38 cellular contexts compared by ENCODE assay signal in genomic region chr3:152038491-152038890, GRCh38.
"Had no signal": no experiment of that assay in that cellular context is flagged by ENCODE, and none has a peak within 500 bp of the region (broad histone marks: within the 10 kb centered on the region; RNA-seq: fewer than 3 reads in every experiment).

No MANE protein-coding gene starts in this region.

- H3K27me3 ChIP-seq: adrenal gland, ascending aorta, breast epithelium, cardiac muscle cell, dorsolateral prefrontal cortex, esophagus squamous epithelium, foreskin keratinocyte, gastrocnemius medialis, heart left ventricle had no signal

- H3K4me3 ChIP-seq: adrenal gland, ascending aorta, breast epithelium, cardiac muscle cell, coronary artery, dorsolateral prefrontal cortex, esophagus squamous epithelium, gastrocnemius medialis, heart left ventricle had no signal

- H3K4me1 ChIP-seq: adrenal gland, ascending aorta, breast epithelium, esophagus squamous epithelium, foreskin keratinocyte, gastrocnemius medialis, heart left ventricle had no signal

- H3K36me3 ChIP-seq: adrenal gland, ascending aorta, breast epithelium, cardiac muscle cell, esophagus squamous epithelium, gastrocnemius medialis, heart left ventricle, WERI-Rb-1 had no signal

- H3K4me1 Mint-ChIP-seq: activated naive CD4-positive, alpha-beta T cell treated with anti-CD3 and anti-CD28 coated beads, Interleukin-2, amount 50 U/mL, for 24 hours; brain had no signal

- H3K27me3 Mint-ChIP-seq: activated B cell treated with CpG ODN at 0.5 μM for 24 hours; activated CD8-positive, alpha-beta T cell treated with anti-CD3 and anti-CD28 coated beads for 36 hours; activated naive CD4-positive, alpha-beta T cell treated with anti-CD3 and anti-CD28 coated beads, Interleukin-2, amount 50 U/mL, for 24 hours; activated naive CD8-positive, alpha-beta T cell treated with anti-CD3 and anti-CD28 coated beads for 36 hours; activated naive CD8-positive, alpha-beta T cell treated with anti-CD3 and anti-CD28 coated beads, Interleukin-2, amount 50 U/mL, for 24 hours; brain; dendritic cell treated with granulocyte-macrophage colony-stimulating factor and Interleukin-4, amounts not matched to agents 40 ng/mL and 50 ng/mL, for 4 days had no signal

- H3K36me3 Mint-ChIP-seq: activated naive CD4-positive, alpha-beta T cell treated with anti-CD3 and anti-CD28 coated beads, Interleukin-2, amount 50 U/mL, for 24 hours; brain had no signal

- H3K4me3 Mint-ChIP-seq: activated B cell treated with CpG ODN at 0.5 μM for 24 hours; activated CD8-positive, alpha-beta T cell treated with anti-CD3 and anti-CD28 coated beads for 36 hours; activated naive CD4-positive, alpha-beta T cell treated with anti-CD3 and anti-CD28 coated beads for 36 hours; activated naive CD4-positive, alpha-beta T cell treated with anti-CD3 and anti-CD28 coated beads, Interleukin-2, amount 50 U/mL, for 24 hours; activated naive CD8-positive, alpha-beta T cell treated with anti-CD3 and anti-CD28 coated beads for 36 hours; activated naive CD8-positive, alpha-beta T cell treated with anti-CD3 and anti-CD28 coated beads, Interleukin-2, amount 50 U/mL, for 24 hours; activated T-cell treated with anti-CD3 and anti-CD28 coated beads, Interleukin-2, amount 50 U/mL, for 4 hours; activated T-helper 1 cell treated with anti-CD3 and anti-CD28 coated beads, Interleukin-12 subunit alpha, Interleukin-12 subunit beta, Interleukin-2, Interleukin-4 antibody, amounts not matched to agents 30 ng/mL and 10 ng/mL and 1 ng/mL, durations not matched to agents 14 hours and 24 hours and 36 hours; brain; dendritic cell treated with granulocyte-macrophage colony-stimulating factor and Interleukin-4, amounts not matched to agents 40 ng/mL and 50 ng/mL, for 4 days; T-helper 17 cell; T-helper 2 cell treated with Interferon-gamma antibody and Interleukin-4, amounts not matched to agents 5 μg/mL and 100 μg/mL, for 36 hours had no signal

- H3K27ac Mint-ChIP-seq: activated B cell treated with CpG ODN at 0.5 μM for 24 hours; activated CD8-positive, alpha-beta T cell treated with anti-CD3 and anti-CD28 coated beads for 36 hours; activated naive CD4-positive, alpha-beta T cell treated with anti-CD3 and anti-CD28 coated beads for 36 hours; activated naive CD4-positive, alpha-beta T cell treated with anti-CD3 and anti-CD28 coated beads, Interleukin-2, amount 50 U/mL, for 24 hours; activated naive CD8-positive, alpha-beta T cell treated with anti-CD3 and anti-CD28 coated beads for 36 hours; activated naive CD8-positive, alpha-beta T cell treated with anti-CD3 and anti-CD28 coated beads, Interleukin-2, amount 50 U/mL, for 24 hours; activated T-helper 1 cell treated with anti-CD3 and anti-CD28 coated beads, Interleukin-12 subunit alpha, Interleukin-12 subunit beta, Interleukin-2, Interleukin-4 antibody, amounts not matched to agents 30 ng/mL and 10 ng/mL and 1 ng/mL, durations not matched to agents 14 hours and 24 hours and 36 hours; activated T-helper 2 cell treated with anti-CD3 and anti-CD28 coated beads, Interferon-gamma antibody, Interleukin-2, Interleukin-4, amounts not matched to agents 10 μg/mL and 5 μg/mL and 100 μg/mL, durations not matched to agents 14 hours and 24 hours and 36 hours; brain; dendritic cell treated with granulocyte-macrophage colony-stimulating factor and Interleukin-4, amounts not matched to agents 40 ng/mL and 50 ng/mL, for 4 days; T-helper 17 cell; T-helper 2 cell treated with Interferon-gamma antibody and Interleukin-4, amounts not matched to agents 5 μg/mL and 100 μg/mL, for 36 hours had no signal

- DNase-seq: activated B cell treated with CpG ODN at 0.5 μM for 24 hours; activated CD4-positive, alpha-beta T cell treated with anti-CD3 and anti-CD28 coated beads for 48 hours; activated CD4-positive, alpha-beta T cell treated with anti-CD3 and anti-CD28 coated beads, Interleukin-2, amount 50 U/mL, for 1 hour; activated CD4-positive, alpha-beta T cell treated with anti-CD3 and anti-CD28 coated beads, Interleukin-2, amount 50 U/mL, for 48 hours; activated CD8-positive, alpha-beta memory T cell treated with anti-CD3 and anti-CD28 coated beads for 24 hours; activated CD8-positive, alpha-beta T cell treated with anti-CD3 and anti-CD28 coated beads for 36 hours; activated effector memory CD4-positive, alpha-beta T cell treated with anti-CD3 and anti-CD28 coated beads, Interleukin-2, amount 50 U/mL, for 16 hours; activated naive CD4-positive, alpha-beta T cell treated with anti-CD3 and anti-CD28 coated beads for 36 hours; activated naive CD8-positive, alpha-beta T cell treated with anti-CD3 and anti-CD28 coated beads for 36 hours; activated naive CD8-positive, alpha-beta T cell treated with anti-CD3 and anti-CD28 coated beads, Interleukin-2, amount 50 U/mL, for 24 hours; activated T-cell treated with anti-CD3 and anti-CD28 coated beads, Interleukin-2, amount 50 U/mL, for 4 hours; adrenal gland; central memory CD4-positive, alpha-beta T cell; cerebellar nuclear complex; dorsolateral prefrontal cortex; effector memory CD4-positive, alpha-beta T cell; esophagus squamous epithelium; foreskin keratinocyte; gastrocnemius medialis; glutamatergic neuron; heart left ventricle; T-helper 1 cell; T-helper 17 cell; T1000; WERI-Rb-1 had no signal

- H3K27ac ChIP-seq: adrenal gland, ascending aorta, breast epithelium, cardiac muscle cell, coronary artery, dorsolateral prefrontal cortex, epithelial cell of prostate, esophagus squamous epithelium, foreskin keratinocyte, gastrocnemius medialis, heart left ventricle, WERI-Rb-1 had no signal

- FAIRE-seq: endothelial cell of umbilical vein had no signal

- ATAC-seq: activated CD4-positive, CD25-positive, alpha-beta regulatory T cell treated with anti-CD3 and anti-CD28 coated beads, Interleukin-2, amount 50 U/mL, for 24 hours; activated CD8-positive, alpha-beta T cell treated with anti-CD3 and anti-CD28 coated beads for 36 hours; activated naive CD8-positive, alpha-beta T cell treated with anti-CD3 and anti-CD28 coated beads, Interleukin-2, amount 50 U/mL, for 24 hours; activated T-cell treated with anti-CD3 and anti-CD28 coated beads, Interleukin-2, amount 50 U/mL, for 4 hours; foreskin keratinocyte; gastrocnemius medialis; heart left ventricle; T-helper 17 cell had no signal
